8 cellular contexts compared by ENCODE assay signal in genomic region chr1:151612506-151613274, GRCh38. TPM values are rescaled to one million over a fixed set of nuclear protein-coding genes. Genes with fewer than 3 reads are reported as not detected.
A peak's percentile ranks its signal among the peaks of the same experiment; 100 is the strongest.
DNase-seq lines count a peak whose midpoint lies in the region; ATAC-seq, FAIRE-seq and TF ChIP-seq lines count a peak whose summit lies in the region.
"Had no signal": no experiment of that assay in that cellular context is flagged by ENCODE, and none has a peak within 500 bp of the region (broad histone marks: within the 10 kb centered on the region; RNA-seq: fewer than 3 reads in every experiment).

No MANE protein-coding gene starts in this region.

- no peaks in the 10 kb centered on the region for H3K36me3 ChIP-seq in SJCRH30
- H3K36me3 ChIP-seq in breast epithelium, result no peaks in the 10 kb centered on the region
- no peaks in the 10 kb centered on the region for H3K36me3 ChIP-seq in keratinocyte (ENCODE audit: control insufficient read depth in 2 of 2, extremely low read depth in 1 of 2, insufficient read depth in 2 of 2, low read length in 2 of 2)

- peak overlapping the region; percentile 71 for H2AFZ ChIP-seq in keratinocyte (ENCODE audit: control insufficient read depth, low read length)

- no peak for FAIRE-seq in keratinocyte (lab: Jason Lieb, UNC)
- FAIRE-seq: colon had no signal

- H3K9me3 ChIP-seq in SJCRH30 (replicated peaks) (no peaks in the 10 kb centered on the region), breast epithelium (no peaks in the 10 kb centered on the region), keratinocyte (ENCODE audit: control insufficient read depth, low read depth, low read length) (no peaks in the 10 kb centered on the region)

- H3K4me3 ChIP-seq in GM12864 (ENCODE audit: low read depth, low read length) (peak overlapping the region; percentile 76), SJCRH30 (peak overlapping the region; percentile 90), breast epithelium (peak overlapping the region; percentile 71 to 95 (median 93)), keratinocyte (ENCODE audit: control insufficient read depth in 2 of 3, extremely low read depth in 1 of 3, insufficient read depth in 2 of 3, low read depth in 1 of 3, low read length in 3 of 3) (peak overlapping the region; percentile 79 to 91 (median 85))

- H4K20me1 ChIP-seq in keratinocyte (ENCODE audit: control insufficient read depth, extremely low read depth, insufficient read depth, low read length), result no peaks in the 10 kb centered on the region

- peak overlapping the region; percentile 84 for H3K4me2 ChIP-seq in keratinocyte (ENCODE audit: control insufficient read depth, extremely low read depth, insufficient read depth, low read depth, low read length)

- no peak for TF ChIP-seq CTCF in GM12864 (IDR thresholded peaks at IDR 0.05; ENCODE audit: low read depth, low read length, missing control alignments)
- no peak for TF ChIP-seq CTCF in breast epithelium (IDR thresholded peaks at IDR 0.05)
- no peak for TF ChIP-seq CTCF in keratinocyte (optimal IDR thresholded peaks at IDR 0.05 in 1 of 3, IDR thresholded peaks at IDR 0.05 in 1 of 3, conservative IDR thresholded peaks at IDR 0.05 in 1 of 3; ENCODE audit: extremely low read depth in 1 of 3, insufficient read depth in 2 of 3, low read length in 3 of 3)

- H3K4me1 ChIP-seq in SJCRH30 (peaks cover 10% of the 10 kb centered on the region), breast epithelium (no peaks in the 10 kb centered on the region), keratinocyte (ENCODE audit: control insufficient read depth, extremely low read depth, insufficient read depth, low read length) (peaks cover 36% of the 10 kb centered on the region)

- ATAC-seq in HG02642 (IDR thresholded peaks at IDR 0.05; ENCODE audit: poor library complexity, unreplicated experiment) (peak; percentile 16), HG03565 (IDR thresholded peaks at IDR 0.05; ENCODE audit: unreplicated experiment) (no peak)

- intact Hi-C loops in breast epithelium (cut with DNase I; ENCODE audit: low total_unique reads), result no loop called here

- peak overlapping the region; percentile 73 for H3K27ac ChIP-seq in SJCRH30
- peak overlapping the region; percentile 91 to 96 for H3K27ac ChIP-seq in breast epithelium
- peak overlapping the region; percentile 4 for H3K27ac ChIP-seq in keratinocyte (ENCODE audit: control insufficient read depth, insufficient read depth, low read length)

- H3K79me2 ChIP-seq in keratinocyte (ENCODE audit: control insufficient read depth, insufficient read depth, low read length), result peaks cover 21% of the 10 kb centered on the region

- no peak for TF ChIP-seq POLR2A in breast epithelium (IDR thresholded peaks at IDR 0.05)

- DNase-seq in GM12864 (ENCODE audit: low read depth) (no peak), SJCRH30 (peak; percentile 29 to 46), breast epithelium (ENCODE audit: low spot score in 2 of 2) (no peak), keratinocyte (ENCODE audit: low read depth, low spot score) (no peak)
- peak; percentile 30 to 43 for DNase-seq in stimulated activated CD4-positive, alpha-beta T cell treated with anti-CD3 and anti-CD28 coated beads, Interleukin-2, amount 100 ng/mL, for 24 hours

- H3K27me3 ChIP-seq in SJCRH30 (no peaks in the 10 kb centered on the region), breast epithelium (no peaks in the 10 kb centered on the region), keratinocyte (ENCODE audit: control insufficient read depth, extremely low read depth, insufficient read depth, low read length) (no peaks in the 10 kb centered on the region)

- H3K9ac ChIP-seq in keratinocyte (ENCODE audit: control insufficient read depth, extremely low read depth, insufficient read depth, low read length), result peak overlapping the region; percentile 81

- no peaks in the 10 kb centered on the region for H3K9me1 ChIP-seq in keratinocyte (ENCODE audit: control insufficient read depth, extremely low read depth, insufficient read depth, low read length)

- dilution Hi-C loops in keratinocyte (cut with MboI; ENCODE audit: extremely low pct_ligation_motif_present, low sequenced_read_pairs), result no loop called here

RNA-seq across cellular contexts. Expression of gene SNX27, which starts 0.8 kb away (rescaled TPM):
- 26.4 and 28.9 TPM in 2 replicates for total RNA-seq in SJCRH30 (2014; rRNA removed; shearing (Covaris generic))
- 10 to 100 TPM; 41.3 to 46.8 (median 43.6) TPM for total RNA-seq in breast epithelium
- 10.2 to 17.3 TPM (median 15.7 TPM) in 3 replicates for polyA plus RNA-seq in keratinocyte
- 12.4 TPM for polyA plus RNA-seq in keratinocyte (2011; ENCODE audit: low read depth)
- 9.5 and 16.8 TPM in 2 replicates for polyA plus RNA-seq in keratinocyte (2011; cell fraction: cytosol; rRNA removed)
- 21.6 and 22.5 TPM in 2 replicates for polyA plus RNA-seq in keratinocyte (2011; cell fraction: nucleus; rRNA removed)
- polyA plus RNA-seq in keratinocyte (2012; ENCODE audit: low replicate concordance), result 8.4 and 9.4 TPM in 2 replicates
- polyA minus RNA-seq in keratinocyte, result 19.2 to 39.2 TPM (median 20.6 TPM) in 3 replicates
- polyA minus RNA-seq in keratinocyte (2011; cell fraction: cytosol; rRNA and poly(A)+ RNA removed), result 16.7 TPM
- 14.8 and 33.8 TPM in 2 replicates for polyA minus RNA-seq in keratinocyte (2011; cell fraction: nucleus; rRNA and poly(A)+ RNA removed)

Comparison
In these comparisons a context has a peak if more than half of its experiments do, and no peak if none do; other contexts are left out.
1. DNase-seq: peak in SJCRH30 (2 of 2) and stimulated activated CD4-positive, alpha-beta T cell treated with anti-CD3 and anti-CD28 coated beads, Interleukin-2, amount 100 ng/mL, for 24 hours (2 of 2); none in GM12864 (single experiment), breast epithelium (0 of 2) and keratinocyte (single experiment).
2. H3K27ac ChIP-seq: peak in every context shown above with its lines; median percentile 94 in breast epithelium; 73 in SJCRH30; 4 in keratinocyte.
3. Peak in every context shown above with its lines, with median percentiles within 50 percentile points of each other: H3K4me3 ChIP-seq.